In the genomic region with DNA sequence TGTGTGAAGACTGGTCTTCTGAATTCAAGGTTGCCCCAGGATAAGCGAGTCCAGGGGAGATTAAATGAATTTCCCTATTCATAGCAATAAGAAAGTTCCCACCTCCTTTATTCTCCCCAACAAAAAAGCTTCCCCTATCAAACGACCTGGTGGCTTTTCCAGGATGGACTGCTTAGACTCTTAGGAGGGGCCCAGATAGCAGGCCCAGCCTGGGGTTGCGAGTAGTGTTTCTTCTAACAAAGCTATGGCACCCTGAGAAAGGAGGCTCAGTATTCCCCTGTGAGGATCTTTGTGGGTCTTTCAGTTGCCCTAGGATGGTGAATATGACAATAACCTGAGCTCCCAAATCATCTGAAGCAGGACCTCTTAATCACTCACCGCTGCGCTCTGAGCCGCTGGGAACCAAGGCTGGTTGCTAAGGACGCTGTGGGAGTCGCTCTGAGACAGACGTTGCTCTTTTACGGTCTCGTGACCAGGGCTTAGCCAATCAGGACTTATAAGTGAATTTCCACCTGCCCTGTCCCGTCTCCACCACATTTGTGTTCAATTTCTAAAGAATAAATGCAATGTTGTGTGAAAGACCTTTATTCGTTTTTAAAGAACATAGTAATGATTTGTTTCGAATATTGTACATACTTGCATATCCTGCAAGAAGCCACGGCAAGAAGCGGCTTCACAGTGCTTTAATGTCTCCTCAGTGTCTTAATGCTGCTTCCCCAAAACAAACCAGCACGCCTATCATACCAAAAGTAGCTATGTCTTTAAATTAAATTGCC, we compare ENCODE assay signal across 9 cellular contexts. TPM values are rescaled to one million over a fixed set of nuclear protein-coding genes. Genes with fewer than 3 reads are reported as not detected.
A peak's percentile ranks its signal among the peaks of the same experiment; 100 is the strongest.
DNase-seq lines count a peak whose midpoint lies in the region; ATAC-seq and FAIRE-seq lines count a peak whose summit lies in the region.
"Had no signal": no experiment of that assay in that cellular context is flagged by ENCODE, and none has a peak within 500 bp of the region (broad histone marks: within the 10 kb centered on the region; RNA-seq: fewer than 3 reads in every experiment).

A gene (minus strand): TSS at position 423 of the 776 bp plus-strand sequence. CDS start 59,319 bp downstream, outside the sequence.

- no peak for FAIRE-seq in small intestine (lab: Jason Lieb, UNC)
- FAIRE-seq: TTC549 had no signal

- peak within 1 kb of the TSS in 1 of 2 donors; percentile 40 for H3K4me3 ChIP-seq in small intestine (ENCODE audit: low read depth in 1 of 2, low read length in 2 of 2)

- DNase-seq in NCI-H187 treated with DMSO at 0.1 percent for 48 hours (lab: John Stamatoyannopoulos, UW) (peak; percentile 39), caudate nucleus (lab: John Stamatoyannopoulos, UW) (peak in 58 of 61 donors; percentile 1 to 94 (median 65)), iPS-NIHi7 (ENCODE audit: extremely low spot score) (peak; percentile 87), small intestine (peak; percentile 91), SKM-1 treated with dmso at 0.1 percent for 144 hours (lab: John Stamatoyannopoulos, UW; ENCODE audit: unreplicated experiment) (no peak)

- 26 to 41% (median 32%) methylated on average over 17 of the region's 17 CpGs for WGBS in small intestine, 3 donors

- H3K9ac ChIP-seq in ES-I3 (ENCODE audit: low read depth, low read length): peak within 1 kb of the TSS; percentile 66

- H3K9me3 ChIP-seq in ES-I3 (ENCODE audit: control insufficient read depth, insufficient read depth, low read length) (no peaks in the 10 kb centered on the region), small intestine (ENCODE audit: control insufficient read depth, low read depth) (no peaks in the 10 kb centered on the region)

- no peaks in the 10 kb centered on the region for H3K36me3 ChIP-seq in ES-I3 (ENCODE audit: insufficient read depth, low read length)
- H3K36me3 ChIP-seq in small intestine (ENCODE audit: control insufficient read depth in 2 of 2, insufficient read depth in 2 of 2, low read length in 2 of 2): no peaks in the 10 kb centered on the region

- peak; percentile 100 for ATAC-seq in HG02610 (IDR thresholded peaks at IDR 0.05; ENCODE audit: unreplicated experiment)
- ATAC-seq in activated CD4-positive, CD25-positive, alpha-beta regulatory T cell treated with anti-CD3 and anti-CD28 coated beads, Interleukin-2, amount 50 U/mL, for 24 hours: peak; percentile 100

- no peaks in the 10 kb centered on the region for H3K27me3 ChIP-seq in small intestine (ENCODE audit: control insufficient read depth in 2 of 2, insufficient read depth in 2 of 2, low read length in 2 of 2)

- H3K4me1 ChIP-seq in ES-I3 (ENCODE audit: insufficient read depth, low read length) (no peaks in the 10 kb centered on the region), small intestine (ENCODE audit: control insufficient read depth in 2 of 2, insufficient read depth in 1 of 2, low read depth in 1 of 2, low read length in 1 of 2) (no peaks in the 10 kb centered on the region)

- peak within 1 kb of the TSS; percentile 22 for H3K27ac ChIP-seq in caudate nucleus (ENCODE audit: low read depth, low read length)
- H3K27ac ChIP-seq in small intestine (ENCODE audit: low read depth in 1 of 2, low read length in 1 of 2): no peak within 1 kb of the TSS

RNA-seq across cellular contexts. Expression of the gene that starts here (rescaled TPM):
- polyA plus RNA-seq in small intestine: 1 to 10 TPM in 1 of 3 donors, under 1 TPM in 2; 0.27 to 1.1 (median 0.97) TPM
